Comparison of ENCODE assay signal across 1 cellular context in genomic region chr3:170420307-170420821, GRCh38.
TF ChIP-seq lines count a peak whose summit lies in the region.

No MANE protein-coding gene starts in this region.

TF ChIP-seq in H1, 55 proteins besides CTCF, POLR2A, EP300 and RAD21 (continued from another document):
- TF ChIP-seq CHD7 (IDR thresholded peaks at IDR 0.05; ENCODE audit: insufficient replicate concordance, low read length) (no peak), SIRT6 (IDR thresholded peaks at IDR 0.05; ENCODE audit: low read length) (no peak), RNF2 (IDR thresholded peaks at IDR 0.05; ENCODE audit: borderline replicate concordance, low read depth, low read length, missing control alignments, poor library complexity, severe bottlenecking) (no peak), SIN3A (conservative IDR thresholded peaks at IDR 0.05 in 1 of 2, IDR thresholded peaks at IDR 0.05 in 1 of 2; ENCODE audit: low read depth in 1 of 2, low read length in 2 of 2) (no peak)
